Comparison of ENCODE assay signal across 8 cellular contexts in the genomic region with DNA sequence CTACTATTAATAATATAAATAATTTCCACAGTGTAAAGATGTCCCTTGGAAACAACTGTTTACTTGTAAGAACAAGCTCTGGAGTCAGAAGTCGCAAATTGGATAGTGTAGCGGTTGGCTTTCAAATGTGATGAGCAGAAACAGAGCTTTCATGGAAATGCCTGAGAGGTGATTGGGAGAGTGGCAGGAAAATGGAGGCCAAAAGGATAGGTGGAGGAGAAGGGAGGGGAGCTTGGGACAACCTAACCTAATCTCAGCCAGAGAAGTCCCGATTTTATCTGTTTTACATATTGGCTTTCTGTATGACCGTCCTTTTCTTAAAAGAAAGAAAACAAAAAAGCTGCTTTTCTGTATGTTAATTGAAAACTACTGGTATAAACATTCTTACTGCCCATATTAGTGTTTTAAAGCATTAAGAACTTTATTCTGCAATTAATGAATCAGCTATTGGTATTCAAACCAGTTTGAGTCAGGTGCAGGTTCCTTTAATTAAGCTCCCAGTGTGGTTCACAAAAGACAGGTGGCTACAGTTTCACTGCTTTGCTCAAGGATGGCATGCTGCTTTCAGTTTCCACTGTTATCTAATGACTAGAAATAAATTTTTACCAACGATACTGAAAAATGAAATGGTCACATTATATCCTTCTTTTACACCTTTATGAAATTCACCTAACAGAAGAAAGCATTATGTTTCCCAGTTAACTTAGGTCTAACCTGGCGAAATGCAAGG.
A peak's percentile ranks its signal among the peaks of the same experiment; 100 is the strongest.
DNase-seq lines count a peak whose midpoint lies in the region; ATAC-seq and TF ChIP-seq lines count a peak whose summit lies in the region.
"Not testable (repeated sequence)": the region's sequence is repeated elsewhere in the genome, so short reads cannot be mapped to it uniquely, and the experiment has no call there.

No MANE protein-coding gene starts in this region.

- not testable (repeated sequence) for H3K27me3 ChIP-seq in GM23338 (ENCODE audit: insufficient read depth)

- not testable (repeated sequence) for H3K4me1 Mint-ChIP-seq in GM23338, neural crest cell

- not testable (repeated sequence) for H3K4me1 ChIP-seq in GM23338 (ENCODE audit: insufficient read depth)

- not testable (repeated sequence) for H3K27ac ChIP-seq in GM23338 (ENCODE audit: low read depth)

- not testable (repeated sequence) for H2AFZ ChIP-seq in GM23338

- H3K4me2 ChIP-seq in GM23338: not testable (repeated sequence)

- DNase-seq in GM23338 (ENCODE audit: low spot score): peak; percentile 20
- DNase-seq in NCI-H774 (lab: John Stamatoyannopoulos, UW): peak; percentile 26
- DNase-seq in neural crest cell (ENCODE audit: low read depth, low spot score): not testable (repeated sequence)

- H3F3A ChIP-seq in GM23338 (replicated peaks; ENCODE audit: low read depth): not testable (repeated sequence)

- not testable (repeated sequence) for H3K9me2 ChIP-seq in GM23338 (ENCODE audit: insufficient read depth)

- not testable (repeated sequence) for H3K79me2 ChIP-seq in GM23338 (replicated peaks; ENCODE audit: insufficient read depth)

- H3K9me3 Mint-ChIP-seq in GM23338, neural crest cell: not testable (repeated sequence)

- H3K36me3 Mint-ChIP-seq in GM23338 (ENCODE audit: low read depth); neural crest cell (ENCODE audit: low read depth): not testable (repeated sequence)

- peak overlapping the region; percentile 58; the same call in 1 of the 2 replicates for H3K27ac Mint-ChIP-seq in GM23338
- peak overlapping the region; percentile 81 for H3K27ac Mint-ChIP-seq in neural crest cell (ENCODE audit: unreplicated experiment)

- not testable (repeated sequence) for H4K20me1 ChIP-seq in GM23338 (replicated peaks; ENCODE audit: insufficient read depth)

- not testable (repeated sequence) for TF ChIP-seq CTCF in GM23338 (conservative IDR thresholded peaks at IDR 0.05; ENCODE audit: low read depth in 2 of 2); neural crest cell (conservative IDR thresholded peaks at IDR 0.05)

- H3K4me3 Mint-ChIP-seq in GM23338, neural crest cell: not testable (repeated sequence)

- H3K4me3 ChIP-seq in GM23338: not testable (repeated sequence)

- H3K36me3 ChIP-seq in GM23338 (ENCODE audit: insufficient read depth): not testable (repeated sequence)

- ATAC-seq in GM18858 (IDR thresholded peaks at IDR 0.05; ENCODE audit: unreplicated experiment): peak; percentile 74
- ATAC-seq in GM19324 (IDR thresholded peaks at IDR 0.05; ENCODE audit: low FRiP score, unreplicated experiment): peak; percentile 68
- ATAC-seq in GM21360 (IDR thresholded peaks at IDR 0.05; ENCODE audit: unreplicated experiment): peak; percentile 57
- peak; percentile 74 for ATAC-seq in GM23338
- ATAC-seq in HG03060 (IDR thresholded peaks at IDR 0.05; ENCODE audit: low read depth, unreplicated experiment): peak; percentile 53
- peak; percentile 55 for ATAC-seq in HG03442 (IDR thresholded peaks at IDR 0.05; ENCODE audit: unreplicated experiment)

- not testable (repeated sequence) for H3K27me3 Mint-ChIP-seq in GM23338 (ENCODE audit: insufficient read depth, low read depth, poor library complexity); neural crest cell (ENCODE audit: low read depth)
